1 cellular context compared by ENCODE assay signal in the genomic region with DNA sequence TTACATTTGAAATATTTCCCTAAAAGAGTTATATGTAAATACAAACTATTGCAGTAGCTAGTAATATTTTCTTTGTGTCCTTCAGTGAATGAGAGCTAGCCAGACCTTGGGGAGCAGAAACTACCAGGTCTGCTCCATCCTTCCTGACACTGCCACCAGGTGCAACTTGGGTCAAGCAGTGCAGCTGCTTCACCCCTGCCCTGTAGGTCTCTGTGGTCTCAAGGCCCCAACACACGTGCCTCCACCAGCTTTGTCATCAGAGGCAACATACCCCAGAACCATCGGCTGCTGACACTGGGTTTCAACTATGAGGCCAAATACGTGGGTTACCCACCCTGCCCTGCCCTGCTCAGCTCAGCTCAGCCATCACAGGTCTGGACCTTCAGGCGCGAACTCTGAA.
TF ChIP-seq lines count a peak whose summit lies in the region.

No MANE protein-coding gene starts in this region.

TF ChIP-seq in GM12878, 131 proteins besides CTCF, POLR2A, EP300 and RAD21:
- TF ChIP-seq CBX5 (IDR thresholded peaks at IDR 0.05; ENCODE audit: low read depth) (no peak), ZBED1 (IDR thresholded peaks at IDR 0.05; ENCODE audit: borderline replicate concordance) (no peak), ZZZ3 (IDR thresholded peaks at IDR 0.05; ENCODE audit: control insufficient read depth, insufficient read length, low read depth) (no peak), SREBF2 (IDR thresholded peaks at IDR 0.05; ENCODE audit: low read length) (no peak), WRNIP1 (IDR thresholded peaks at IDR 0.05; ENCODE audit: borderline replicate concordance, low read depth, low read length) (no peak)
- TF ChIP-seq, protein P1, sequence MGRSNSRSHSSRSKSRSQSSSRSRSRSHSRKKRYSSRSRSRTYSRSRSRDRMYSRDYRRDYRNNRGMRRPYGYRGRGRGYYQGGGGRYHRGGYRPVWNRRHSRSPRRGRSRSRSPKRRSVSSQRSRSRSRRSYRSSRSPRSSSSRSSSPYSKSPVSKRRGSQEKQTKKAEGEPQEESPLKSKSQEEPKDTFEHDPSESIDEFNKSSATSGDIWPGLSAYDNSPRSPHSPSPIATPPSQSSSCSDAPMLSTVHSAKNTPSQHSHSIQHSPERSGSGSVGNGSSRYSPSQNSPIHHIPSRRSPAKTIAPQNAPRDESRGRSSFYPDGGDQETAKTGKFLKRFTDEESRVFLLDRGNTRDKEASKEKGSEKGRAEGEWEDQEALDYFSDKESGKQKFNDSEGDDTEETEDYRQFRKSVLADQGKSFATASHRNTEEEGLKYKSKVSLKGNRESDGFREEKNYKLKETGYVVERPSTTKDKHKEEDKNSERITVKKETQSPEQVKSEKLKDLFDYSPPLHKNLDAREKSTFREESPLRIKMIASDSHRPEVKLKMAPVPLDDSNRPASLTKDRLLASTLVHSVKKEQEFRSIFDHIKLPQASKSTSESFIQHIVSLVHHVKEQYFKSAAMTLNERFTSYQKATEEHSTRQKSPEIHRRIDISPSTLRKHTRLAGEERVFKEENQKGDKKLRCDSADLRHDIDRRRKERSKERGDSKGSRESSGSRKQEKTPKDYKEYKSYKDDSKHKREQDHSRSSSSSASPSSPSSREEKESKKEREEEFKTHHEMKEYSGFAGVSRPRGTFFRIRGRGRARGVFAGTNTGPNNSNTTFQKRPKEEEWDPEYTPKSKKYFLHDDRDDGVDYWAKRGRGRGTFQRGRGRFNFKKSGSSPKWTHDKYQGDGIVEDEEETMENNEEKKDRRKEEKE (IDR thresholded peaks at IDR 0.05) = no peak
- TF ChIP-seq, protein P2, sequence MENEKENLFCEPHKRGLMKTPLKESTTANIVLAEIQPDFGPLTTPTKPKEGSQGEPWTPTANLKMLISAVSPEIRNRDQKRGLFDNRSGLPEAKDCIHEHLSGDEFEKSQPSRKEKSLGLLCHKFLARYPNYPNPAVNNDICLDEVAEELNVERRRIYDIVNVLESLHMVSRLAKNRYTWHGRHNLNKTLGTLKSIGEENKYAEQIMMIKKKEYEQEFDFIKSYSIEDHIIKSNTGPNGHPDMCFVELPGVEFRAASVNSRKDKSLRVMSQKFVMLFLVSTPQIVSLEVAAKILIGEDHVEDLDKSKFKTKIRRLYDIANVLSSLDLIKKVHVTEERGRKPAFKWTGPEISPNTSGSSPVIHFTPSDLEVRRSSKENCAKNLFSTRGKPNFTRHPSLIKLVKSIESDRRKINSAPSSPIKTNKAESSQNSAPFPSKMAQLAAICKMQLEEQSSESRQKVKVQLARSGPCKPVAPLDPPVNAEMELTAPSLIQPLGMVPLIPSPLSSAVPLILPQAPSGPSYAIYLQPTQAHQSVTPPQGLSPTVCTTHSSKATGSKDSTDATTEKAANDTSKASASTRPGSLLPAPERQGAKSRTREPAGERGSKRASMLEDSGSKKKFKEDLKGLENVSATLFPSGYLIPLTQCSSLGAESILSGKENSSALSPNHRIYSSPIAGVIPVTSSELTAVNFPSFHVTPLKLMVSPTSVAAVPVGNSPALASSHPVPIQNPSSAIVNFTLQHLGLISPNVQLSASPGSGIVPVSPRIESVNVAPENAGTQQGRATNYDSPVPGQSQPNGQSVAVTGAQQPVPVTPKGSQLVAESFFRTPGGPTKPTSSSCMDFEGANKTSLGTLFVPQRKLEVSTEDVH (IDR thresholded peaks at IDR 0.05; ENCODE audit: low read depth, partially characterized antibody) = no peak
